In the genomic region with DNA sequence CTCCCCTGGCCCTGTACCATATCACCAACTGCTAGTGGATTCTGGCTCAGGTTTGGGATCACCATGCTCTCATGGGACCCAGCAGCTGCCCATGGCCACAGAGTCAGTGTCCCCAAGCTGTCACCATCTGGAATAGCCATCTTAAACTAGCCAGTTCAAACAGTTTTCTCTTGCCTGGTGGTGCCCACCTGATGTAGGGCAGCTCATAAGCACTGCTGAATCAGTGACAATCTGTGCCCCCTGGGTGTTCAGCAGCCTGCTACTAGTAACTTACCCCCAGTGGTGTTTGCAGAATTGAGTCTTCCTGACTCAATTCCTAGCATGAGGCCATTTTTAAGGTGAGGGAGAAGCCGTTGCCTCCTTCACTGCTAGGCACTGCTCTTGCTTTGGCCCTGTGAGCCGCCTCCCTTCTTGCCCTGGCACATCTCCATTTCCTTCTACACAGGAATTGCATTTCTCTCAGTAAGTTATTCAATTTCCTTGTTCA, we compare ENCODE assay signal across 9 cellular contexts. TPM values are rescaled to one million over a fixed set of nuclear protein-coding genes. Genes with fewer than 3 reads are reported as not detected.
DNase-seq lines count a peak whose midpoint lies in the region; ATAC-seq lines count a peak whose summit lies in the region.
"Had no signal": no experiment of that assay in that cellular context is flagged by ENCODE, and none has a peak within 500 bp of the region (broad histone marks: within the 10 kb centered on the region; RNA-seq: fewer than 3 reads in every experiment).

No MANE protein-coding gene starts in this region.

- no peak for ATAC-seq in activated T-helper 17 cell treated with anti-CD3 and anti-CD28 coated beads, Interleukin-2, amount 50 U/mL, for 72 hours (replicated peaks)
- ATAC-seq in GM21576 (IDR thresholded peaks at IDR 0.05; ENCODE audit: unreplicated experiment): no peak

- peaks cover 16% of the 10 kb centered on the region for H3K4me1 Mint-ChIP-seq in activated T-helper 17 cell treated with anti-CD3 and anti-CD28 coated beads, Interleukin-2, amount 50 U/mL, for 72 hours

- peak overlapping the region; percentile 65 for H3K27ac Mint-ChIP-seq in activated T-helper 17 cell treated with anti-CD3 and anti-CD28 coated beads, Interleukin-2, amount 50 U/mL, for 72 hours

- peaks cover 60% of the 10 kb centered on the region for H3K36me3 Mint-ChIP-seq in activated T-helper 17 cell treated with anti-CD3 and anti-CD28 coated beads, Interleukin-2, amount 50 U/mL, for 72 hours (ENCODE audit: low read depth)

- no peaks in the 10 kb centered on the region for H3K27me3 Mint-ChIP-seq in activated T-helper 17 cell treated with anti-CD3 and anti-CD28 coated beads, Interleukin-2, amount 50 U/mL, for 72 hours

- no peaks in the 10 kb centered on the region for H3K9me3 Mint-ChIP-seq in activated T-helper 17 cell treated with anti-CD3 and anti-CD28 coated beads, Interleukin-2, amount 50 U/mL, for 72 hours

- DNase-seq in EL (peak; percentile 33), HT-29 (ENCODE audit: low spot score) (peak; percentile 26), myocyte (ENCODE audit: low read depth) (peak; percentile 53), amygdala (lab: John Stamatoyannopoulos, UW) (no peak), NCI-H526 (lab: John Stamatoyannopoulos, UW) (no peak)

- H3K4me3 Mint-ChIP-seq in activated T-helper 17 cell treated with anti-CD3 and anti-CD28 coated beads, Interleukin-2, amount 50 U/mL, for 72 hours: no peak overlapping the region

RNA-seq across cellular contexts. Expression of a gene that starts 7.9 kb away (rescaled TPM):
- 1,278 and 1,405 TPM in 2 replicates for total RNA-seq in HT-29 (2014; rRNA removed; shearing (Covaris generic))
- total RNA-seq in activated T-helper 17 cell treated with anti-CD3 and anti-CD28 coated beads, Interleukin-2, amount 50 U/mL, for 72 hours: 1,000 to 10,000 TPM; 2,603 to 2,924 TPM
- total RNA-seq in myocyte: 953 and 1,060 TPM in 2 replicates
- polyA plus RNA-seq in myocyte (2012): 957 TPM

RNA-seq across cellular contexts. Expression of a gene that starts 31.3 kb away (rescaled TPM):
- 18.1 and 24.1 TPM in 2 replicates for total RNA-seq in HT-29 (2014; rRNA removed; shearing (Covaris generic))
- total RNA-seq in activated T-helper 17 cell treated with anti-CD3 and anti-CD28 coated beads, Interleukin-2, amount 50 U/mL, for 72 hours: 10 to 100 TPM; 21.3 to 38.2 TPM
- 25.5 and 28.5 TPM in 2 replicates for total RNA-seq in myocyte
- 28.3 TPM for polyA plus RNA-seq in myocyte (2012)

RNA-seq across cellular contexts. Expression of a gene that starts 53.0 kb away (rescaled TPM):
- not detected in 2 replicates for total RNA-seq in HT-29 (2014; rRNA removed; shearing (Covaris generic))
- total RNA-seq in activated T-helper 17 cell treated with anti-CD3 and anti-CD28 coated beads, Interleukin-2, amount 50 U/mL, for 72 hours: not detected
- not detected in 2 replicates for total RNA-seq in myocyte
- not detected for polyA plus RNA-seq in myocyte (2012)
- total RNA-seq: ascending aorta, smooth muscle cell had no signal
- polyA plus RNA-seq: smooth muscle cell had no signal

Comparison
In these comparisons a context has a peak if more than half of its experiments do, and no peak if none do; other contexts are left out.
1. DNase-seq: peak in EL (single experiment), HT-29 (single experiment) and myocyte (single experiment); none in amygdala (0 of 56) and NCI-H526 (0 of 2).